In the genomic region with DNA sequence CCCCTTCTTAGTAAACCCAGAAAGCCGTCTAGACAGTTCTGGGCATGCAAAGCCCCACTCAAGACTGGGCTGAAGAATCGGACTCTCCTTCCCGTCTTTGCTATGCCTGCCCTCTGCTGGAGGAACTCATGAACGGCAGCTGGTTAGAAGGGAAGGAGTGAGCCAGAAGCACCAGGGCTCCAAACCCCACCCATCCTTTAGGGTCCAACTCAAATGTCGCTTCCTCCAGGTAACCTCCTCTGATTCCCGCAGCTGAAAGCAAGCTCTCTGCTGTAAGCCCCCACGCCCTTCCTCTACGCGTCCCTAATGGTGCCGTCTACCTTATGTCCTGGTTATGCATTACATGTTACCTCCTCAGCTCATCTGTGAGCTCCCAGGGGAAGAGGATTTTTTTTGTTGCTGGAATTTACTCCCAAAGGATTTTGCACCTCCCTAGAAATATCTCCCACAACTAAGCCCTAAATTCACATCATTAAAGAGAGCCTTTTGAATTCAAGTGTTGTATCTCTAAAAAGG, we compare ENCODE assay signal across 8 cellular contexts. TPM values are rescaled to one million over a fixed set of nuclear protein-coding genes. Genes with fewer than 3 reads are reported as not detected.
DNase-seq lines count a peak whose midpoint lies in the region; ATAC-seq and TF ChIP-seq lines count a peak whose summit lies in the region.

No MANE protein-coding gene starts in this region.

- no peaks in the 10 kb centered on the region for H3K9me3 ChIP-seq in HUES6 (ENCODE audit: control insufficient read depth, insufficient read depth, low read depth, low read length)

- no peak overlapping the region for H3K9ac ChIP-seq in HUES6 (ENCODE audit: low read length)

- H3K27ac ChIP-seq in HUES6 (ENCODE audit: low read depth, low read length): no peak overlapping the region

- H3K4me1 Mint-ChIP-seq in activated CD8-positive, alpha-beta memory T cell treated with anti-CD3 and anti-CD28 coated beads, Interleukin-2, amount 10 ng/mL, durations not matched to agents 7 days and 5 days: peaks cover 7% of the 10 kb centered on the region

- no peaks in the 10 kb centered on the region for H3K36me3 ChIP-seq in HUES6 (ENCODE audit: control insufficient read depth, insufficient read depth, low read length)

- no peaks in the 10 kb centered on the region for H3K9me3 Mint-ChIP-seq in activated CD8-positive, alpha-beta memory T cell treated with anti-CD3 and anti-CD28 coated beads, Interleukin-2, amount 10 ng/mL, durations not matched to agents 7 days and 5 days (ENCODE audit: low read depth)

- ATAC-seq in activated CD8-positive, alpha-beta memory T cell treated with anti-CD3 and anti-CD28 coated beads, Interleukin-2, amount 10 ng/mL, durations not matched to agents 7 days and 5 days: peak; percentile 96

- peaks cover 34% of the 10 kb centered on the region for H3K27me3 Mint-ChIP-seq in activated CD8-positive, alpha-beta memory T cell treated with anti-CD3 and anti-CD28 coated beads, Interleukin-2, amount 10 ng/mL, durations not matched to agents 7 days and 5 days

- no peaks in the 10 kb centered on the region for H3K27me3 ChIP-seq in HUES6 (ENCODE audit: control insufficient read depth, insufficient read depth, low read length)

- peak; percentile 97 for TF ChIP-seq CTCF in epithelial cell of esophagus (IDR thresholded peaks at IDR 0.05; ENCODE audit: insufficient read depth, low read depth, low read length, missing control alignments)

- H3K4me3 Mint-ChIP-seq in activated CD8-positive, alpha-beta memory T cell treated with anti-CD3 and anti-CD28 coated beads, Interleukin-2, amount 10 ng/mL, durations not matched to agents 7 days and 5 days: no peak overlapping the region

- CTCF ChIA-PET in activated CD8-positive, alpha-beta memory T cell treated with anti-CD3 and anti-CD28 coated beads, Interleukin-2, amount 10 ng/mL, durations not matched to agents 7 days and 5 days (lab: Charles Lee): interaction anchor here (0.7 to 4.8 kb wide), 25 partner anchors 10 to 485 kb away, joined by 3 to 136 read pairs (median 4); partner anchors contain the start of gene SLC4A8

- H3K36me3 Mint-ChIP-seq in activated CD8-positive, alpha-beta memory T cell treated with anti-CD3 and anti-CD28 coated beads, Interleukin-2, amount 10 ng/mL, durations not matched to agents 7 days and 5 days: no peaks in the 10 kb centered on the region

- no peak overlapping the region for H3K27ac Mint-ChIP-seq in activated CD8-positive, alpha-beta memory T cell treated with anti-CD3 and anti-CD28 coated beads, Interleukin-2, amount 10 ng/mL, durations not matched to agents 7 days and 5 days

- H3K4me1 ChIP-seq in HUES6 (ENCODE audit: control insufficient read depth, insufficient read depth, low read length): peaks cover 29% of the 10 kb centered on the region

- DNase-seq in NCI-H1417 (lab: John Stamatoyannopoulos, UW): peak; percentile 81 to 93 (median 90)
- no peak for DNase-seq in NCI-H1417 treated with DMSO at 0.1 percent for 48 hours (lab: John Stamatoyannopoulos, UW)
- DNase-seq in NOMO-1 treated with dmso at 0.1 percent for 144 hours (lab: John Stamatoyannopoulos, UW; ENCODE audit: unreplicated experiment): peak; percentile 45
- peak; percentile 89 for DNase-seq in activated CD8-positive, alpha-beta memory T cell treated with anti-CD3 and anti-CD28 coated beads, Interleukin-2, amount 10 ng/mL, durations not matched to agents 7 days and 5 days
- DNase-seq in epithelial cell of esophagus (ENCODE audit: low read depth): peak; percentile 74
- DNase-seq in mucosa of gallbladder (ENCODE audit: low spot score): peak; percentile 81
- DNase-seq in stimulated activated CD8-positive, alpha-beta memory T cell treated with anti-CD3 and anti-CD28 coated beads, Interleukin-4, amount 100 ng/mL, for 48 hours: peak; percentile 84

- H3K4me3 ChIP-seq in HUES6 (ENCODE audit: low read depth, low read length): 0 out of 2 replicates have a peak overlapping the region, but pooled peaks have one; percentile 21
- no peak overlapping the region for H3K4me3 ChIP-seq in epithelial cell of esophagus (ENCODE audit: low read length)

RNA-seq across cellular contexts. Expression of gene SCN8A, which starts 59.0 kb away (rescaled TPM):
- 1 to 10 TPM; 1.3 to 2.3 TPM for total RNA-seq in activated CD8-positive, alpha-beta memory T cell treated with anti-CD3 and anti-CD28 coated beads, Interleukin-2, amount 10 ng/mL, durations not matched to agents 7 days and 5 days
- total RNA-seq in mucosa of gallbladder: 15.2 TPM
